ENCODE assay signal across 9 cellular contexts in genomic region chr11:304915-305833, GRCh38. TPM values are rescaled to one million over a fixed set of nuclear protein-coding genes. Genes with fewer than 3 reads are reported as not detected.
A peak's percentile ranks its signal among the peaks of the same experiment; 100 is the strongest.
DNase-seq lines count a peak whose midpoint lies in the region; ATAC-seq and TF ChIP-seq lines count a peak whose summit lies in the region.
"Had no signal": no experiment of that assay in that cellular context is flagged by ENCODE, and none has a peak within 500 bp of the region (broad histone marks: within the 10 kb centered on the region; RNA-seq: fewer than 3 reads in every experiment).

No MANE protein-coding gene starts in this region.

- H3K36me3 ChIP-seq in lower lobe of right lung: no peaks in the 10 kb centered on the region
- no peaks in the 10 kb centered on the region for H3K36me3 ChIP-seq in tibial nerve

- peak; percentile 36 to 56 for TF ChIP-seq EP300 in tibial nerve (IDR thresholded peaks at IDR 0.05)

- H3K4me1 ChIP-seq in lower lobe of right lung: peaks cover 36% of the 10 kb centered on the region
- peaks cover 0 to 49% (median 26%) of the 10 kb centered on the region in 4 donors for H3K4me1 ChIP-seq in tibial nerve

- no peak for ATAC-seq in lower lobe of right lung
- no peak for ATAC-seq in GM19463 (IDR thresholded peaks at IDR 0.05; ENCODE audit: unreplicated experiment)
- ATAC-seq in GM19351 (IDR thresholded peaks at IDR 0.05; ENCODE audit: unreplicated experiment): no peak
- ATAC-seq: activated naive CD4-positive, alpha-beta T cell treated with anti-CD3 and anti-CD28 coated beads, Interleukin-2, amount 50 U/mL, for 72 hours had no signal

- peak; percentile 73 for TF ChIP-seq CTCF in lower lobe of right lung (IDR thresholded peaks at IDR 0.05)
- TF ChIP-seq CTCF in tibial nerve (IDR thresholded peaks at IDR 0.05): peak; percentile 54 to 84 (median 68)

- H3K27ac ChIP-seq in lower lobe of right lung: peak overlapping the region; percentile 88
- peak overlapping the region in 3 of 4 donors; percentile 80 to 94 (median 94) for H3K27ac ChIP-seq in tibial nerve

- H3K9me3 ChIP-seq in lower lobe of right lung (no peaks in the 10 kb centered on the region), tibial nerve (no peaks in the 10 kb centered on the region)

- DNase-seq in ELF-1 (ENCODE audit: low read depth, low spot score) (peak; percentile 71), HuH-7.5 (ENCODE audit: low spot score) (peak; percentile 94), T-helper 22 cell (ENCODE audit: low read depth) (peak; percentile 39), dermis microvascular lymphatic vessel endothelial cell (ENCODE audit: low read depth in 2 of 2) (peak; percentile 55 to 77), lower lobe of right lung (peak; percentile 70), tibial nerve (ENCODE audit: low spot score in 2 of 2) (peak; percentile 65 to 77)

- TF ChIP-seq POLR2A in tibial nerve (IDR thresholded peaks at IDR 0.05): no peak

- 37 to 39% methylated on average over 19 of the region's 19 CpGs for WGBS in tibial nerve, 2 donors

- intact Hi-C loops in lower lobe of right lung (cut with DNase I): loop anchor here (10.0 kb wide), 1 partner anchor 50 kb away; no protein-coding TSS in a partner anchor

- H3K4me3 ChIP-seq in lower lobe of right lung: no peak overlapping the region
- H3K4me3 ChIP-seq in tibial nerve: no peak overlapping the region

- H3K27me3 ChIP-seq in lower lobe of right lung (ENCODE audit: low read depth): peaks cover 12% of the 10 kb centered on the region
- peaks cover 0 to 8% of the 10 kb centered on the region in 2 donors for H3K27me3 ChIP-seq in tibial nerve

RNA-seq across cellular contexts. Expression of gene IFITM2, which starts 2.4 kb away (rescaled TPM):
- 23.1 and 91.9 TPM in 2 replicates for total RNA-seq in dermis microvascular lymphatic vessel endothelial cell
- total RNA-seq in lower lobe of right lung: 607 TPM
- 100 to 1,000 TPM; 258 to 624 (median 292) TPM for total RNA-seq in tibial nerve

RNA-seq across cellular contexts. Expression of gene IFITM5, which starts 5.8 kb away (rescaled TPM):
- total RNA-seq in dermis microvascular lymphatic vessel endothelial cell (not detected in 2 replicates), lower lobe of right lung (not detected), tibial nerve (not detected)
- total RNA-seq: activated naive CD4-positive, alpha-beta T cell treated with anti-CD3 and anti-CD28 coated beads, Interleukin-2, amount 50 U/mL, for 72 hours had no signal

RNA-seq across cellular contexts. Expression of gene IFITM1, which starts 8.7 kb away (rescaled TPM):
- total RNA-seq in dermis microvascular lymphatic vessel endothelial cell (1.0 and 1.1 TPM in 2 replicates), lower lobe of right lung (128 TPM), tibial nerve (100 to 1,000 TPM; 216 to 431 (median 256) TPM)

RNA-seq across cellular contexts. Expression of gene IFITM3, which starts 15.5 kb away (rescaled TPM):
- total RNA-seq in dermis microvascular lymphatic vessel endothelial cell (30.9 and 86.0 TPM in 2 replicates), lower lobe of right lung (767 TPM), tibial nerve (100 to 1,000 TPM; 258 to 816 (median 325) TPM)

RNA-seq across cellular contexts. Expression of gene PGGHG, which starts 16.2 kb away (rescaled TPM):
- total RNA-seq in dermis microvascular lymphatic vessel endothelial cell (6.7 and 13.9 TPM in 2 replicates), lower lobe of right lung (163 TPM), tibial nerve (100 to 1,000 TPM in 1 of 4 donors, 10 to 100 TPM in 3; 43.7 to 166 (median 55.6) TPM)

Comparison
In these comparisons a context has a peak if more than half of its experiments do, and no peak if none do; other contexts are left out.
1. DNase-seq: peak in every context shown above with its lines; median percentile 94 in HuH-7.5; 71 in ELF-1; 71 in tibial nerve; 70 in lower lobe of right lung; 66 in dermis microvascular lymphatic vessel endothelial cell; 39 in T-helper 22 cell.
2. RNA of gene IFITM1, which starts 8.7 kb away (total RNA-seq): 216 to 431 TPM in tibial nerve and 128 TPM in lower lobe of right lung (single experiment); 1.0 to 1.1 TPM in dermis microvascular lymphatic vessel endothelial cell; every median in the first group is over 10 times any median in the second.